In genomic region chr9:14345586-14346237, GRCh38 we compare ENCODE assay signal across 13 cellular contexts. TPM values are rescaled to one million over a fixed set of nuclear protein-coding genes. Genes with fewer than 3 reads are reported as not detected.
DNase-seq lines count a peak whose midpoint lies in the region; ATAC-seq, FAIRE-seq and TF ChIP-seq lines count a peak whose summit lies in the region.
"Had no signal": no experiment of that assay in that cellular context is flagged by ENCODE, and none has a peak within 500 bp of the region (broad histone marks: within the 10 kb centered on the region; RNA-seq: fewer than 3 reads in every experiment).

No MANE protein-coding gene starts in this region.

- no peak overlapping the region for H3K27ac ChIP-seq in iPS DF 6.9 (ENCODE audit: low read length)
- H3K27ac ChIP-seq: Peyer's patch had no signal

- ATAC-seq in GM21723 (IDR thresholded peaks at IDR 0.05; ENCODE audit: unreplicated experiment): no peak

- peak; percentile 50 for DNase-seq in H7
- DNase-seq in astrocyte of the cerebellum (ENCODE audit: low read depth): no peak
- DNase-seq in iPS DF 6.9 (ENCODE audit: low read depth, low spot score): no peak
- DNase-seq in retinal pigment epithelial cell (ENCODE audit: low read depth): no peak
- no peak for DNase-seq in H54 (ENCODE audit: insufficient read length, low spot score)
- no peak for DNase-seq in DMS114 treated with DMSO at 0.1 percent for 48 hours (lab: John Stamatoyannopoulos, UW; ENCODE audit: unreplicated experiment)
- DNase-seq in HEK293T (ENCODE audit: extremely low spot score): no peak
- DNase-seq: NCI-H187 treated with DMSO at 0.1 percent for 48 hours had no signal

- H3K36me3 ChIP-seq in H7 (replicated peaks; ENCODE audit: control insufficient read depth, insufficient read depth, low read length): no peaks in the 10 kb centered on the region
- H3K36me3 ChIP-seq in iPS DF 6.9 (ENCODE audit: control insufficient read depth, insufficient read depth, low read length): no peaks in the 10 kb centered on the region
- H3K36me3 ChIP-seq: Peyer's patch had no signal

- TF ChIP-seq CTCF in astrocyte of the cerebellum (IDR thresholded peaks at IDR 0.05; ENCODE audit: low read depth, low read length, missing control alignments): no peak
- TF ChIP-seq CTCF in retinal pigment epithelial cell (conservative IDR thresholded peaks at IDR 0.05; ENCODE audit: low read depth, low read length): no peak

- H3K9me3 ChIP-seq in iPS DF 6.9 (ENCODE audit: control insufficient read depth, insufficient read depth, low read length): no peaks in the 10 kb centered on the region
- H3K9me3 ChIP-seq: body of pancreas, Peyer's patch had no signal

- H3K4me3 ChIP-seq in H7 (ENCODE audit: insufficient read depth, low read depth, low read length) (peak overlapping the region; percentile 68), astrocyte of the cerebellum (ENCODE audit: low read depth, low read length) (peak overlapping the region; percentile 35), iPS DF 6.9 (ENCODE audit: low read length) (peak overlapping the region; percentile 53; the same call in 1 of the 2 replicates), retinal pigment epithelial cell (ENCODE audit: low read length) (peak overlapping the region; percentile 49)
- H3K4me3 ChIP-seq: body of pancreas had no signal

- FAIRE-seq in H54 (lab: Jason Lieb, UNC): no peak
- FAIRE-seq: HTR-8/SVneo, urothelium cell line had no signal

- H3K4me1 ChIP-seq in iPS DF 6.9 (ENCODE audit: control insufficient read depth, insufficient read depth, low read length): peaks cover 5% of the 10 kb centered on the region

- in situ Hi-C loops in astrocyte of the cerebellum (cut with HindIII; ENCODE audit: low sequenced_read_pairs): no loop called here

- TF ChIP-seq POLR2A in H54 (IDR thresholded peaks at IDR 0.05; ENCODE audit: low read depth, low read length): no peak

- POLR2A ChIA-PET in HEK293T (lab: Yijun Ruan, JAX): no interaction called here

- H3K27me3 ChIP-seq in H7 (ENCODE audit: control insufficient read depth, insufficient read depth, low read length) (peaks cover 97% of the 10 kb centered on the region), iPS DF 6.9 (ENCODE audit: control insufficient read depth, insufficient read depth, low read length) (peaks cover 31% of the 10 kb centered on the region)

- CTCF ChIA-PET in HEK293T (lab: Yijun Ruan, JAX): no interaction called here

- no CpG with 5 or more reads among the region's 40 CpGs for WGBS in iPS DF 6.9 (ENCODE audit: insufficient coverage, insufficient read length)

TF ChIP-seq in HEK293T, 16 proteins besides CTCF, POLR2A, EP300 and RAD21:
- no peak for TF ChIP-seq PKNOX1 (IDR thresholded peaks at IDR 0.05)
- no peak for TF ChIP-seq LEF1 (IDR thresholded peaks at IDR 0.05; ENCODE audit: borderline replicate concordance)
- TF ChIP-seq CTBP1 (IDR thresholded peaks at IDR 0.05; ENCODE audit: borderline replicate concordance): no peak
- no peak for TF ChIP-seq ELF4 (IDR thresholded peaks at IDR 0.05)
- no peak for TF ChIP-seq NFRKB (IDR thresholded peaks at IDR 0.05)
- no peak for TF ChIP-seq SUZ12 (IDR thresholded peaks at IDR 0.05)
- no peak for TF ChIP-seq FOXK2 (IDR thresholded peaks at IDR 0.05)
- no peak for TF ChIP-seq ZNF384 (IDR thresholded peaks at IDR 0.05)
- no peak for TF ChIP-seq HDGF (IDR thresholded peaks at IDR 0.05; ENCODE audit: borderline replicate concordance)
- TF ChIP-seq FOXA1 (IDR thresholded peaks at IDR 0.05): no peak
- TF ChIP-seq L3MBTL2 (conservative IDR thresholded peaks at IDR 0.05): no peak
- no peak for TF ChIP-seq BHLHE40 (IDR thresholded peaks at IDR 0.05; ENCODE audit: borderline replicate concordance)
- TF ChIP-seq FOXM1 (IDR thresholded peaks at IDR 0.05; ENCODE audit: borderline replicate concordance): no peak
- no peak for TF ChIP-seq SP1 (IDR thresholded peaks at IDR 0.05)
- TF ChIP-seq ARNT (IDR thresholded peaks at IDR 0.05): no peak
- no peak for TF ChIP-seq TARDBP (IDR thresholded peaks at IDR 0.05)

RNA-seq across cellular contexts. Expression of gene NFIB, which starts 31.8 kb away (rescaled TPM):
- total RNA-seq in H7 (2014; rRNA removed; shearing (Covaris generic)): 3.7 and 5.0 TPM in 2 replicates
